27 cellular contexts compared by ENCODE assay signal in genomic region chr12:68964013-68964412, GRCh38. TPM values are rescaled to one million over a fixed set of nuclear protein-coding genes. Genes with fewer than 3 reads are reported as not detected.
A peak's percentile ranks its signal among the peaks of the same experiment; 100 is the strongest.
DNase-seq lines count a peak whose midpoint lies in the region; ATAC-seq and TF ChIP-seq lines count a peak whose summit lies in the region.
"Had no signal": no experiment of that assay in that cellular context is flagged by ENCODE, and none has a peak within 500 bp of the region (broad histone marks: within the 10 kb centered on the region; RNA-seq: fewer than 3 reads in every experiment).

No MANE protein-coding gene starts in this region.

- POLR2A ChIA-PET in GM10248 (lab: Yijun Ruan, JAX), result no interaction called here

- H3K27ac ChIP-seq in left lung, result peak overlapping the region; percentile 22 to 77
- H3K27ac ChIP-seq: right lobe of liver had no signal

- H3K27me3 Mint-ChIP-seq in activated T-helper 17 cell treated with anti-CD3 and anti-CD28 coated beads, Interleukin-2, amount 50 U/mL, for 72 hours, result no peaks in the 10 kb centered on the region
- H3K27me3 Mint-ChIP-seq: central memory CD8-positive, alpha-beta T cell; naive B cell; progenitor cell of endocrine pancreas had no signal

- peak overlapping the region; percentile 4 for H3K4me3 Mint-ChIP-seq in activated T-helper 17 cell treated with anti-CD3 and anti-CD28 coated beads, Interleukin-2, amount 50 U/mL, for 72 hours
- H3K4me3 Mint-ChIP-seq: central memory CD8-positive, alpha-beta T cell; naive B cell had no signal

- intact Hi-C loops in left lung (cut with DNase I), result no loop called here

- CTCF ChIA-PET in GM10248 (lab: Yijun Ruan, JAX), result no interaction called here

- no peaks in the 10 kb centered on the region for H3K36me3 ChIP-seq in left lung
- H3K36me3 ChIP-seq: adrenal gland; BLaER1 treated with 17β-estradiol and CSF1 and Interleukin-3, amounts not matched to agents 10 nM and 100 nM; right lobe of liver; transverse colon had no signal

- no peak for TF ChIP-seq CTCF in left lung (IDR thresholded peaks at IDR 0.05)
- no peak for TF ChIP-seq CTCF in GM10248 (IDR thresholded peaks at IDR 0.05; ENCODE audit: control extremely low read depth, extremely low read depth, low read depth, missing control alignments)

- peaks cover 0 to 30% of the 10 kb centered on the region in 2 donors for H3K4me1 ChIP-seq in left lung
- H3K4me1 ChIP-seq: adrenal gland had no signal

- peak in 1 of 2 donors; percentile 36 for ATAC-seq in activated naive CD4-positive, alpha-beta T cell treated with anti-CD3 and anti-CD28 coated beads, Interleukin-2, amount 50 U/mL, for 72 hours
- peak; percentile 61 for ATAC-seq in activated T-helper 17 cell treated with anti-CD3 and anti-CD28 coated beads, Interleukin-2, amount 50 U/mL, for 72 hours (replicated peaks)
- no peak for ATAC-seq in left lung
- ATAC-seq: Panc1 had no signal

- DNase-seq in activated naive CD4-positive, alpha-beta T cell treated with anti-CD3 and anti-CD28 coated beads, Interleukin-2, amount 50 U/mL, for 72 hours (ENCODE audit: low spot score in 2 of 2), result no peak
- DNase-seq in activated naive CD4-positive, alpha-beta T cell (lab: John Stamatoyannopoulos, UW), result no peak
- DNase-seq in left lung (no peak), glomerular visceral epithelial cell (ENCODE audit: extremely low spot score) (no peak), GM10248 (ENCODE audit: extremely low spot score) (no peak)
- DNase-seq in effector CD8-positive, alpha-beta T cell (lab: John Stamatoyannopoulos, UW), result no peak
- DNase-seq: activated CD4-positive, CD25-positive, alpha-beta regulatory T cell treated with anti-CD3 and anti-CD28 coated beads, Interleukin-2, amount 50 U/mL, for 72 hours; adrenal gland; DMS79 treated with DMSO at 0.1 percent for 48 hours; GDM1; HCEC 1CT; head of caudate nucleus; naive B cell; NCI-H1417 treated with DMSO at 0.1 percent for 48 hours; NCI-H2081; NCI-H524 treated with DMSO at 0.1 percent for 48 hours; NK-92 treated with Interleukin-12 subunit alpha and Interleukin-12 subunit beta, amount 100 ng/mL, for 24 hours; nucleus accumbens; right lobe of liver; SHP77; T-helper 2 cell; transverse colon had no signal

- peaks cover 5 to 22% of the 10 kb centered on the region in 2 donors for H3K9me3 Mint-ChIP-seq in activated naive CD4-positive, alpha-beta T cell treated with anti-CD3 and anti-CD28 coated beads, Interleukin-2, amount 50 U/mL, for 72 hours
- H3K9me3 Mint-ChIP-seq in activated T-helper 17 cell treated with anti-CD3 and anti-CD28 coated beads, Interleukin-2, amount 50 U/mL, for 72 hours, result no peaks in the 10 kb centered on the region
- H3K9me3 Mint-ChIP-seq: central memory CD8-positive, alpha-beta T cell; naive B cell had no signal

- H3K27me3 ChIP-seq in left lung, result no peaks in the 10 kb centered on the region
- H3K27me3 ChIP-seq: adrenal gland; BLaER1 treated with 17β-estradiol and CSF1 and Interleukin-3, amounts not matched to agents 10 nM and 100 nM; right lobe of liver; transverse colon had no signal

- no peaks in the 10 kb centered on the region for H3K9me3 ChIP-seq in left lung
- H3K9me3 ChIP-seq: adrenal gland, right lobe of liver, transverse colon had no signal

- peaks cover 0 to 60% of the 10 kb centered on the region in 2 donors for H3K36me3 Mint-ChIP-seq in activated naive CD4-positive, alpha-beta T cell treated with anti-CD3 and anti-CD28 coated beads, Interleukin-2, amount 50 U/mL, for 72 hours
- H3K36me3 Mint-ChIP-seq in activated T-helper 17 cell treated with anti-CD3 and anti-CD28 coated beads, Interleukin-2, amount 50 U/mL, for 72 hours (ENCODE audit: low read depth), result no peaks in the 10 kb centered on the region
- H3K36me3 Mint-ChIP-seq: naive B cell had no signal

- peaks cover 15% of the 10 kb centered on the region for H3K4me1 Mint-ChIP-seq in activated T-helper 17 cell treated with anti-CD3 and anti-CD28 coated beads, Interleukin-2, amount 50 U/mL, for 72 hours
- H3K4me1 Mint-ChIP-seq: central memory CD8-positive, alpha-beta T cell had no signal

- no peak overlapping the region for H3K4me3 ChIP-seq in left lung
- H3K4me3 ChIP-seq: adrenal gland; BLaER1 treated with 17β-estradiol and CSF1 and Interleukin-3, amounts not matched to agents 10 nM and 100 nM; right lobe of liver; transverse colon had no signal

- peak overlapping the region; percentile 56 to 69 for H3K27ac Mint-ChIP-seq in activated naive CD4-positive, alpha-beta T cell treated with anti-CD3 and anti-CD28 coated beads, Interleukin-2, amount 50 U/mL, for 72 hours
- H3K27ac Mint-ChIP-seq in activated T-helper 17 cell treated with anti-CD3 and anti-CD28 coated beads, Interleukin-2, amount 50 U/mL, for 72 hours, result peak overlapping the region; percentile 49
- H3K27ac Mint-ChIP-seq: naive B cell, progenitor cell of endocrine pancreas had no signal

RNA-seq across cellular contexts. Expression of gene CPM, which starts 31.0 kb away (rescaled TPM):
- 10 to 100 TPM; 10.4 to 55.9 TPM for total RNA-seq in activated naive CD4-positive, alpha-beta T cell treated with anti-CD3 and anti-CD28 coated beads, Interleukin-2, amount 50 U/mL, for 72 hours
- 1 to 10 TPM; 3.6 to 6.3 TPM for total RNA-seq in activated T-helper 17 cell treated with anti-CD3 and anti-CD28 coated beads, Interleukin-2, amount 50 U/mL, for 72 hours
- 100 to 1,000 TPM; 194 to 708 TPM for total RNA-seq in left lung
